Comparison of ENCODE assay signal across 8 cellular contexts in genomic region chr2:223941579-223942277, GRCh38. TPM values are rescaled to one million over a fixed set of nuclear protein-coding genes. Genes with fewer than 3 reads are reported as not detected.
DNase-seq lines count a peak whose midpoint lies in the region; ATAC-seq and TF ChIP-seq lines count a peak whose summit lies in the region.

No MANE protein-coding gene starts in this region.

- H3K4me3 Mint-ChIP-seq in activated naive CD4-positive, alpha-beta T cell treated with anti-CD3 and anti-CD28 coated beads, Interleukin-2, amount 50 U/mL, for 24 hours = peak overlapping the region; percentile 72
- H3K4me3 Mint-ChIP-seq in natural killer cell treated with Interleukin-12 subunit alpha and Interleukin-12 subunit beta and Interleukin-15 and Interleukin-18, amount 100 ng/mL, for 72 hours = peak overlapping the region; percentile 82

- no peaks in the 10 kb centered on the region for H3K9me3 ChIP-seq in right atrium auricular region

- ATAC-seq in GM19463 (IDR thresholded peaks at IDR 0.05; ENCODE audit: unreplicated experiment) = peak; percentile 45
- ATAC-seq in HG03460 (IDR thresholded peaks at IDR 0.05; ENCODE audit: unreplicated experiment) = peak; percentile 43
- peak; percentile 90 to 92 for ATAC-seq in natural killer cell treated with Interleukin-12 subunit alpha and Interleukin-12 subunit beta and Interleukin-15 and Interleukin-18, amount 100 ng/mL, for 72 hours

- peak; percentile 70 for DNase-seq in AG08395 (ENCODE audit: low spot score)
- peak; percentile 83 for DNase-seq in natural killer cell treated with Interleukin-12 subunit alpha and Interleukin-12 subunit beta and Interleukin-15 and Interleukin-18, amount 100 ng/mL, for 72 hours (ENCODE audit: low spot score)
- DNase-seq in GM19238 (ENCODE audit: insufficient read length, low spot score) = no peak
- DNase-seq in midbrain (lab: John Stamatoyannopoulos, UW) = no peak
- no peak for DNase-seq in right atrium auricular region (ENCODE audit: low spot score)

- peaks cover 0 to 48% of the 10 kb centered on the region in 2 donors for H3K4me1 ChIP-seq in right atrium auricular region

- H3K9me3 Mint-ChIP-seq in activated naive CD4-positive, alpha-beta T cell treated with anti-CD3 and anti-CD28 coated beads, Interleukin-2, amount 50 U/mL, for 24 hours = no peaks in the 10 kb centered on the region
- H3K9me3 Mint-ChIP-seq in natural killer cell treated with Interleukin-12 subunit alpha and Interleukin-12 subunit beta and Interleukin-15 and Interleukin-18, amount 100 ng/mL, for 72 hours = peaks cover 3% of the 10 kb centered on the region

- H3K27ac ChIP-seq in right atrium auricular region = no peak overlapping the region

- H3K4me1 Mint-ChIP-seq in activated naive CD4-positive, alpha-beta T cell treated with anti-CD3 and anti-CD28 coated beads, Interleukin-2, amount 50 U/mL, for 24 hours = peaks cover 72% of the 10 kb centered on the region
- peaks cover 35 to 54% of the 10 kb centered on the region in 2 donors for H3K4me1 Mint-ChIP-seq in natural killer cell treated with Interleukin-12 subunit alpha and Interleukin-12 subunit beta and Interleukin-15 and Interleukin-18, amount 100 ng/mL, for 72 hours (ENCODE audit: low read depth in 2 of 2)

- H3K36me3 Mint-ChIP-seq in activated naive CD4-positive, alpha-beta T cell treated with anti-CD3 and anti-CD28 coated beads, Interleukin-2, amount 50 U/mL, for 24 hours = peaks cover 8% of the 10 kb centered on the region
- peaks cover 11% of the 10 kb centered on the region for H3K36me3 Mint-ChIP-seq in natural killer cell treated with Interleukin-12 subunit alpha and Interleukin-12 subunit beta and Interleukin-15 and Interleukin-18, amount 100 ng/mL, for 72 hours

- TF ChIP-seq CTCF in right atrium auricular region (IDR thresholded peaks at IDR 0.05) = no peak

- peak overlapping the region; percentile 98 for H3K27ac Mint-ChIP-seq in activated naive CD4-positive, alpha-beta T cell treated with anti-CD3 and anti-CD28 coated beads, Interleukin-2, amount 50 U/mL, for 24 hours
- H3K27ac Mint-ChIP-seq in natural killer cell treated with Interleukin-12 subunit alpha and Interleukin-12 subunit beta and Interleukin-15 and Interleukin-18, amount 100 ng/mL, for 72 hours = peak overlapping the region; percentile 89 to 96

- H3K27me3 ChIP-seq in right atrium auricular region = no peaks in the 10 kb centered on the region

- H3K36me3 ChIP-seq in right atrium auricular region = no peaks in the 10 kb centered on the region

- no peak overlapping the region for H3K4me3 ChIP-seq in right atrium auricular region

- no peaks in the 10 kb centered on the region for H3K27me3 Mint-ChIP-seq in activated naive CD4-positive, alpha-beta T cell treated with anti-CD3 and anti-CD28 coated beads, Interleukin-2, amount 50 U/mL, for 24 hours
- H3K27me3 Mint-ChIP-seq in natural killer cell treated with Interleukin-12 subunit alpha and Interleukin-12 subunit beta and Interleukin-15 and Interleukin-18, amount 100 ng/mL, for 72 hours = peaks cover 0 to 2% of the 10 kb centered on the region in 2 donors

RNA-seq across cellular contexts. Expression of gene WDFY1, which starts 3.4 kb away (rescaled TPM):
- total RNA-seq in natural killer cell treated with Interleukin-12 subunit alpha and Interleukin-12 subunit beta and Interleukin-15 and Interleukin-18, amount 100 ng/mL, for 72 hours = 10 to 100 TPM; 12.0 to 20.3 TPM
- 10 to 100 TPM; 13.8 to 16.8 TPM for total RNA-seq in right atrium auricular region

RNA-seq across cellular contexts. Expression of gene MRPL44, which starts 15.5 kb away (rescaled TPM):
- total RNA-seq in natural killer cell treated with Interleukin-12 subunit alpha and Interleukin-12 subunit beta and Interleukin-15 and Interleukin-18, amount 100 ng/mL, for 72 hours = 10 to 100 TPM; 29.0 to 29.1 TPM
- 10 to 100 TPM; 21.8 to 43.7 TPM for total RNA-seq in right atrium auricular region

Comparison
In these comparisons a context has a peak if more than half of its experiments do, and no peak if none do; other contexts are left out.
1. DNase-seq: peak in AG08395 (single experiment) and natural killer cell treated with Interleukin-12 subunit alpha and Interleukin-12 subunit beta and Interleukin-15 and Interleukin-18, amount 100 ng/mL, for 72 hours (single experiment); none in GM19238 (single experiment), midbrain (single experiment) and right atrium auricular region (single experiment).
2. Peak in every context shown above with its lines, with median percentiles within 50 percentile points of each other: ATAC-seq.